ENCODE assay signal across 8 cellular contexts in the genomic region with DNA sequence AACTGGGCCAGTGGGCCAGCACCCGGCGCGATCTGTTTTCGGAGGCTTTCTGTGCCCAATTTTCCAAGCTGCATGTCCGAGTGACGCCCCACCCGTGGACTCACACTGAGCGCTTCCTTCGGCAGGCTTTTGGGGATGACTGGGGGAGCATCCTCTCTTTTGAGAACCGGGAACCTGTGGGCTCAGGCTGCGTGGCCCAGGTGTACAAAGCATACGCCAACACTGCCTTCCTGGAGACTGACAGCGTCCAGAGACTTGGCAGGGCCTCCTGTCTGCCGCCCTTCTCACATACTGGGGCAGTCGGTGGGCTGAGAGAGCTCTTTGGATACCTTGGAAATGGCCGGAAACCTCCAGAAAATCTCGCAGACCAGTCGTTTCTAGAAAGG. TPM values are rescaled to one million over a fixed set of nuclear protein-coding genes. Genes with fewer than 3 reads are reported as not detected.
DNase-seq lines count a peak whose midpoint lies in the region; ATAC-seq, FAIRE-seq and TF ChIP-seq lines count a peak whose summit lies in the region.

No MANE protein-coding gene starts in this region.

- TF ChIP-seq CTCF in fibroblast of lung (conservative IDR thresholded peaks at IDR 0.05 in 1 of 2, IDR thresholded peaks at IDR 0.05 in 1 of 2; ENCODE audit: low read depth in 1 of 2, low read length in 2 of 2) (no peak), pancreas (IDR thresholded peaks at IDR 0.05) (no peak)

- H2AFZ ChIP-seq in fibroblast of lung (ENCODE audit: low read length), result peak overlapping the region; percentile 85

- no peaks in the 10 kb centered on the region for H3K27me3 ChIP-seq in SJCRH30
- no peaks in the 10 kb centered on the region for H3K27me3 ChIP-seq in fibroblast of lung (ENCODE audit: control insufficient read depth, insufficient read depth, low read length)
- no peaks in the 10 kb centered on the region for H3K27me3 ChIP-seq in pancreas

- WGBS in pancreas, 2 donors, result 19 to 21% methylated on average over 17 to 18 of the region's 18 CpGs

- DNase-seq in COLO668 (lab: John Stamatoyannopoulos, UW; ENCODE audit: unreplicated experiment) (peak; percentile 56), SJCRH30 (no peak), fibroblast of lung (ENCODE audit: low read depth in 2 of 2) (no peak), pancreas (peak in 3 of 6 donors; percentile 22 to 43 (median 34)), epidermal melanocyte (ENCODE audit: insufficient read length, low spot score) (no peak), erythroblast (lab: John Stamatoyannopoulos, UW) (no peak), NCI-H1092 (lab: John Stamatoyannopoulos, UW) (no peak), hepatic stellate cell (ENCODE audit: low spot score) (no peak)

- H3K9me3 ChIP-seq in SJCRH30 (replicated peaks), result no peaks in the 10 kb centered on the region
- H3K9me3 ChIP-seq in fibroblast of lung (ENCODE audit: control insufficient read depth, insufficient read depth, low read depth, low read length), result no peaks in the 10 kb centered on the region
- no peaks in the 10 kb centered on the region for H3K9me3 ChIP-seq in pancreas

- no peaks in the 10 kb centered on the region for H4K20me1 ChIP-seq in fibroblast of lung (ENCODE audit: control insufficient read depth, extremely low read depth, insufficient read depth, low read length)

- H3K9ac ChIP-seq in fibroblast of lung (ENCODE audit: insufficient read depth, low read length), result no peak overlapping the region

- H3K4me3 ChIP-seq in SJCRH30 (peak overlapping the region; percentile 68; the same call in 1 of the 2 replicates), fibroblast of lung (replicated peaks in 1 of 4; ENCODE audit: control extremely low read depth in 1 of 4, insufficient read depth in 1 of 4, low read depth in 3 of 4, low read length in 4 of 4) (peak overlapping the region; percentile 52 to 73 (median 64)), pancreas (peak overlapping the region; percentile 63 to 81 (median 72))

- peaks cover 3% of the 10 kb centered on the region; the same call in 1 of the 2 replicates for H3K4me1 ChIP-seq in SJCRH30
- H3K4me1 ChIP-seq in fibroblast of lung (ENCODE audit: control insufficient read depth, extremely low read depth, insufficient read depth, low read length), result peaks cover 4% of the 10 kb centered on the region
- peaks cover 0 to 7% (median 0%) of the 10 kb centered on the region in 3 donors for H3K4me1 ChIP-seq in pancreas

- intact Hi-C loops in pancreas (cut with DNase I), result no loop called here

- H3K36me3 ChIP-seq in SJCRH30, result no peaks in the 10 kb centered on the region
- no peaks in the 10 kb centered on the region for H3K36me3 ChIP-seq in fibroblast of lung (ENCODE audit: control insufficient read depth, insufficient read depth, low read length)
- H3K36me3 ChIP-seq in pancreas, result no peaks in the 10 kb centered on the region

- H3K79me2 ChIP-seq in fibroblast of lung (ENCODE audit: control insufficient read depth, insufficient read depth, low read length), result no peaks in the 10 kb centered on the region

- H3K27ac ChIP-seq in SJCRH30 (no peak overlapping the region), fibroblast of lung (ENCODE audit: insufficient read depth, low read length) (no peak overlapping the region), pancreas (peak overlapping the region; percentile 73 to 84 (median 78))

- TF ChIP-seq POLR2A in erythroblast (IDR thresholded peaks at IDR 0.05; ENCODE audit: low read length), result no peak

- ATAC-seq in pancreas, result peak; percentile 35 to 59 (median 42)

- FAIRE-seq in pancreas (lab: Jason Lieb, UNC), result no peak

- peak overlapping the region; percentile 97 for H3K4me2 ChIP-seq in fibroblast of lung (ENCODE audit: extremely low read depth, insufficient read depth, low read length)

RNA-seq across cellular contexts. Expression of a gene that starts 1.0 kb away (rescaled TPM):
- total RNA-seq in SJCRH30 (2014; rRNA removed; shearing (Covaris generic)), result 16.1 and 17.3 TPM in 2 replicates
- total RNA-seq in fibroblast of lung, result 24.9 and 37.5 TPM in 2 replicates
- 7.1 and 9.5 TPM in 2 replicates for polyA plus RNA-seq in fibroblast of lung
- 7.9 and 11.0 TPM in 2 replicates for polyA plus RNA-seq in fibroblast of lung (2012)
- polyA minus RNA-seq in fibroblast of lung (ENCODE audit: low replicate concordance), result 7.0 and 12.7 TPM in 2 replicates
- total RNA-seq in pancreas, result 10 to 100 TPM in 3 of 6 donors, 1 to 10 TPM in 3; 6.5 to 13.3 (median 9.6) TPM
- polyA plus RNA-seq in pancreas, result 1 to 10 TPM; 7.0 to 8.8 TPM

RNA-seq across cellular contexts. Expression of a gene that starts 22.7 kb away (rescaled TPM):
- 158 and 204 TPM in 2 replicates for total RNA-seq in SJCRH30 (2014; rRNA removed; shearing (Covaris generic))
- total RNA-seq in fibroblast of lung, result 44.9 and 116 TPM in 2 replicates
- polyA plus RNA-seq in fibroblast of lung, result 283 and 307 TPM in 2 replicates
- 363 and 375 TPM in 2 replicates for polyA plus RNA-seq in fibroblast of lung (2012)
- polyA minus RNA-seq in fibroblast of lung (ENCODE audit: low replicate concordance), result 98.1 and 104 TPM in 2 replicates
- 10 to 100 TPM; 47.6 to 92.3 (median 64.0) TPM for total RNA-seq in pancreas
- polyA plus RNA-seq in pancreas, result 100 to 1,000 TPM in 1 of 2 donors, 10 to 100 TPM in 1; 99.5 to 198 TPM

RNA-seq across cellular contexts. Expression of a gene that starts 33.1 kb away (rescaled TPM):
- total RNA-seq in SJCRH30 (2014; rRNA removed; shearing (Covaris generic)), result 9.2 and 10.7 TPM in 2 replicates
- 39.0 and 40.8 TPM in 2 replicates for total RNA-seq in fibroblast of lung
- 25.8 and 30.6 TPM in 2 replicates for polyA plus RNA-seq in fibroblast of lung
- polyA plus RNA-seq in fibroblast of lung (2012), result 30.7 and 33.8 TPM in 2 replicates
- polyA minus RNA-seq in fibroblast of lung (ENCODE audit: low replicate concordance), result 53.6 and 70.6 TPM in 2 replicates
- total RNA-seq in pancreas, result 1 to 10 TPM; 1.1 to 2.2 (median 1.6) TPM
- 1 to 10 TPM; 3.1 to 5.0 TPM for polyA plus RNA-seq in pancreas

Comparison
In these comparisons a context has a peak if more than half of its experiments do, and no peak if none do; other contexts are left out.
1. H3K27ac ChIP-seq: peak in pancreas (4 of 4); none in SJCRH30 (single experiment) and fibroblast of lung (single experiment).
2. Peak in every context shown above with its lines, with median percentiles within 50 percentile points of each other: H3K4me3 ChIP-seq.